In the genomic region with DNA sequence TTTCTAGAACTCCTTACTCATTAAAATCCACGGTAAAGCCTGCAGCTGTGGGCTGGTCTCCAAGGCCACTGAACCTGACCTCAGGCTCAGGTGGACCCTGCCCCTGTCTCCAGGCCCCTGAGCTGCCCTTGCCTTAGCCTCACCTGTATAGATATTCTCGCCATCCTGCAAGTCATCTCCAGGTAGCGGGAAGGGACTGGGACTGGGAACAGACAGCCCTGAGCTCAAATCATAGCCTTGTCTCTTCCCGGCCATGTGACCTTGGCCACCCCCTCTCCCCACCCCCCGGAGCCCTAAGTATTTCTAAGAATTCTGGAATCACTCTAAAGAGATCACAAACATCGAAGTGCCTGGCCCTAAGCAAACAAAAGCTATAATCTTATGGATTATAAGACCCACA, we compare ENCODE assay signal across 20 cellular contexts. TPM values are rescaled to one million over a fixed set of nuclear protein-coding genes. Genes with fewer than 3 reads are reported as not detected.
DNase-seq lines count a peak whose midpoint lies in the region; ATAC-seq and TF ChIP-seq lines count a peak whose summit lies in the region.
"Had no signal": no experiment of that assay in that cellular context is flagged by ENCODE, and none has a peak within 500 bp of the region (broad histone marks: within the 10 kb centered on the region; RNA-seq: fewer than 3 reads in every experiment).

No MANE protein-coding gene starts in this region.

- H3K36me3 ChIP-seq in neuronal stem cell (replicated peaks in 1 of 2; ENCODE audit: control insufficient read depth in 2 of 2, insufficient read depth in 2 of 2, low read length in 2 of 2) = no peaks in the 10 kb centered on the region
- peaks cover 0 to 1% (median 0%) of the 10 kb centered on the region in 6 donors for H3K36me3 ChIP-seq in spleen
- no peaks in the 10 kb centered on the region for H3K36me3 ChIP-seq in sigmoid colon
- H3K36me3 ChIP-seq: BLaER1 had no signal

- no peak for TF ChIP-seq EP300 in sigmoid colon (IDR thresholded peaks at IDR 0.05)

- peak overlapping the region; percentile 21 for H3K23ac ChIP-seq in neuronal stem cell (ENCODE audit: low read depth, low read length, poor library complexity)

- no peak overlapping the region for H2BK5ac ChIP-seq in neuronal stem cell (ENCODE audit: low read length)

- H2BK15ac ChIP-seq in neuronal stem cell (ENCODE audit: low read length) = no peak overlapping the region

- H3K27me3 ChIP-seq in neuronal stem cell (ENCODE audit: control insufficient read depth in 3 of 3, insufficient read depth in 3 of 3, low read depth in 1 of 3, low read length in 3 of 3) (peaks cover 0 to 34% (median 0%) of the 10 kb centered on the region in 3 experiments), spleen (replicated peaks in 1 of 7) (peaks cover 0 to 17% (median 0%) of the 10 kb centered on the region in 7 donors), sigmoid colon (no peaks in the 10 kb centered on the region)
- H3K27me3 ChIP-seq: BLaER1 had no signal

- peaks cover 3% of the 10 kb centered on the region; the same call in 1 of the 2 replicates for H3K36me3 Mint-ChIP-seq in WTC11
- H3K36me3 Mint-ChIP-seq: CD14-positive monocyte had no signal

- H3K14ac ChIP-seq in neuronal stem cell (ENCODE audit: low read length) = no peak overlapping the region

- peaks cover 6% of the 10 kb centered on the region for H3K27me3 Mint-ChIP-seq in WTC11 (ENCODE audit: low read depth)

- no peak for TF ChIP-seq POLR2A in spleen (IDR thresholded peaks at IDR 0.05)
- TF ChIP-seq POLR2A in sigmoid colon (IDR thresholded peaks at IDR 0.05) = no peak

- no peak overlapping the region for H4K91ac ChIP-seq in neuronal stem cell (ENCODE audit: low read depth, low read length, poor library complexity)

- peaks cover 5% of the 10 kb centered on the region in 2 donors for H3K4me1 ChIP-seq in neuronal stem cell (ENCODE audit: control insufficient read depth in 2 of 2, insufficient read depth in 1 of 2, low read depth in 1 of 2, low read length in 2 of 2)
- peaks cover 17 to 78% (median 51%) of the 10 kb centered on the region in 6 donors for H3K4me1 ChIP-seq in spleen
- H3K4me1 ChIP-seq in sigmoid colon = peaks cover 0 to 51% (median 33%) of the 10 kb centered on the region in 4 donors

- no peak overlapping the region for H3K4ac ChIP-seq in neuronal stem cell (ENCODE audit: low read length)

- H4K8ac ChIP-seq in neuronal stem cell (ENCODE audit: low read depth, low read length) = no peak overlapping the region

- CTCF ChIA-PET in WTC11 (lab: Charles Lee) = interaction anchor here (0.7 to 1.0 kb wide), 2 partner anchors 30 to 36 kb away, joined by 3 to 4 read pairs; no protein-coding TSS in a partner anchor

- H3K9me3 Mint-ChIP-seq in WTC11 = peaks cover 9% of the 10 kb centered on the region

- no peak for ATAC-seq in Right ventricle myocardium inferior
- no peak for ATAC-seq in left cardiac atrium
- no peak for ATAC-seq in WTC11

- no peak overlapping the region for H2BK12ac ChIP-seq in neuronal stem cell (ENCODE audit: low read length)

- H2AK5ac ChIP-seq in neuronal stem cell (ENCODE audit: low read depth, low read length) = no peak overlapping the region

- POLR2A ChIA-PET in WTC11 (lab: Charles Lee) = interaction anchor here (0.5 kb wide), 1 partner anchor 249 kb away, joined by 9 read pairs; no protein-coding TSS in a partner anchor

- peak; percentile 23 for DNase-seq in Right ventricle myocardium inferior (ENCODE audit: missing footprints)
- no peak for DNase-seq in left cardiac atrium
- DNase-seq in WTC11 (ENCODE audit: low spot score) = no peak
- no peak for DNase-seq in neuronal stem cell (ENCODE audit: low spot score)
- DNase-seq in spleen = no peak
- no peak for DNase-seq in activated gamma-delta T cell (lab: John Stamatoyannopoulos, UW)
- DNase-seq in NCI-H1930 (lab: John Stamatoyannopoulos, UW) = no peak
- DNase-seq in sigmoid colon = no peak
- DNase-seq: 8988T; CD4-positive, alpha-beta memory T cell; DMS153; DMS79; GDM1; GOT3; H9; IMR-90 had no signal

- peaks cover 5% of the 10 kb centered on the region for H3K4me1 Mint-ChIP-seq in WTC11
- H3K4me1 Mint-ChIP-seq: CD14-positive monocyte; CD4-positive, alpha-beta memory T cell had no signal

- H3K27ac ChIP-seq in neuronal stem cell (replicated peaks; ENCODE audit: low read length) = no peak overlapping the region
- peak overlapping the region in 5 of 8 donors; percentile 44 to 79 (median 74) for H3K27ac ChIP-seq in spleen
- no peak overlapping the region for H3K27ac ChIP-seq in sigmoid colon
- H3K27ac ChIP-seq: BLaER1, HL-60 had no signal

- H3K4me3 Mint-ChIP-seq in WTC11 = no peak overlapping the region
- H3K4me3 Mint-ChIP-seq: CD14-positive monocyte; CD4-positive, alpha-beta memory T cell; H9 had no signal

- H3K4me2 ChIP-seq in neuronal stem cell (ENCODE audit: insufficient read depth, low read length, poor library complexity, severe bottlenecking) = no peak overlapping the region
- H3K4me2 ChIP-seq: BLaER1 had no signal

- H3K9ac ChIP-seq in neuronal stem cell (ENCODE audit: low read depth, low read length, poor library complexity) = no peak overlapping the region
- H3K9ac ChIP-seq: BLaER1 had no signal

- intact Hi-C loops in Right ventricle myocardium inferior (cut with DNase I) (no loop called here), left cardiac atrium (cut with DNase I) (no loop called here), spleen (cut with DNase I; ENCODE audit: low total_unique reads) (no loop called here), sigmoid colon (cut with DNase I) (no loop called here)

- no peak overlapping the region for H3K27ac Mint-ChIP-seq in WTC11
- H3K27ac Mint-ChIP-seq: CD14-positive monocyte; CD4-positive, alpha-beta memory T cell had no signal

- H3K9me3 ChIP-seq in neuronal stem cell (replicated peaks in 1 of 2; ENCODE audit: control insufficient read depth in 2 of 2, insufficient read depth in 1 of 2, low read depth in 1 of 2, low read length in 2 of 2) (peaks cover 0 to 2% of the 10 kb centered on the region in 2 donors), spleen (peaks cover 0 to 10% (median 3%) of the 10 kb centered on the region in 8 donors), sigmoid colon (no peaks in the 10 kb centered on the region)

- no peak for TF ChIP-seq CTCF in WTC11 (IDR thresholded peaks at IDR 0.05)
- no peak for TF ChIP-seq CTCF in spleen (IDR thresholded peaks at IDR 0.05 in 8 of 11, conservative IDR thresholded peaks at IDR 0.05 in 3 of 11)
- TF ChIP-seq CTCF in sigmoid colon (IDR thresholded peaks at IDR 0.05) = no peak

- no peaks in the 10 kb centered on the region for H3K79me1 ChIP-seq in neuronal stem cell (ENCODE audit: low read depth, low read length)

- H2BK120ac ChIP-seq in neuronal stem cell (ENCODE audit: low read depth, low read length) = no peak overlapping the region

- H3K4me3 ChIP-seq in neuronal stem cell (ENCODE audit: low read length in 2 of 2) (no peak overlapping the region), spleen (no peak overlapping the region), sigmoid colon (no peak overlapping the region)
- H3K4me3 ChIP-seq: BLaER1 had no signal

- no peak overlapping the region for H3K18ac ChIP-seq in neuronal stem cell (ENCODE audit: low read length)

- no CpG with 5 or more reads among the region's 6 CpGs for WGBS in neuronal stem cell (ENCODE audit: extremely low coverage in 2 of 2, insufficient read length in 2 of 2, insufficient replicate concordance in 1 of 2), 2 donors
- WGBS in spleen, 5 donors = 54 to 82% (median 75%) methylated on average over 6 of the region's 6 CpGs
- WGBS in sigmoid colon, 2 donors = 77 to 80% methylated on average over 6 of the region's 6 CpGs

- no peak overlapping the region for H2AFZ ChIP-seq in neuronal stem cell (ENCODE audit: low read length)

TF ChIP-seq in WTC11, 78 proteins besides CTCF, POLR2A, EP300 and RAD21:
- TF ChIP-seq, protein P1, sequence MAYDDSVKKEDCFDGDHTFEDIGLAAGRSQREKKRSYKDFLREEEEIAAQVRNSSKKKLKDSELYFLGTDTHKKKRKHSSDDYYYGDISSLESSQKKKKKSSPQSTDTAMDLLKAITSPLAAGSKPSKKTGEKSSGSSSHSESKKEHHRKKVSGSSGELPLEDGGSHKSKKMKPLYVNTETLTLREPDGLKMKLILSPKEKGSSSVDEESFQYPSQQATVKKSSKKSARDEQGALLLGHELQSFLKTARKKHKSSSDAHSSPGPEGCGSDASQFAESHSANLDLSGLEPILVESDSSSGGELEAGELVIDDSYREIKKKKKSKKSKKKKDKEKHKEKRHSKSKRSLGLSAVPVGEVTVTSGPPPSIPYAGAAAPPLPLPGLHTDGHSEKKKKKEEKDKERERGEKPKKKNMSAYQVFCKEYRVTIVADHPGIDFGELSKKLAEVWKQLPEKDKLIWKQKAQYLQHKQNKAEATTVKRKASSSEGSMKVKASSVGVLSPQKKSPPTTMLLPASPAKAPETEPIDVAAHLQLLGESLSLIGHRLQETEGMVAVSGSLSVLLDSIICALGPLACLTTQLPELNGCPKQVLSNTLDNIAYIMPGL (CRISPR knock-in tag; IDR thresholded peaks at IDR 0.05) = no peak
- TF ChIP-seq, protein P2, sequence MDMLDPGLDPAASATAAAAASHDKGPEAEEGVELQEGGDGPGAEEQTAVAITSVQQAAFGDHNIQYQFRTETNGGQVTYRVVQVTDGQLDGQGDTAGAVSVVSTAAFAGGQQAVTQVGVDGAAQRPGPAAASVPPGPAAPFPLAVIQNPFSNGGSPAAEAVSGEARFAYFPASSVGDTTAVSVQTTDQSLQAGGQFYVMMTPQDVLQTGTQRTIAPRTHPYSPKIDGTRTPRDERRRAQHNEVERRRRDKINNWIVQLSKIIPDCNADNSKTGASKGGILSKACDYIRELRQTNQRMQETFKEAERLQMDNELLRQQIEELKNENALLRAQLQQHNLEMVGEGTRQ (CRISPR knock-in tag; IDR thresholded peaks at IDR 0.05) = peak; percentile 50
- TF ChIP-seq ZNF317 (CRISPR knock-in tag; IDR thresholded peaks at IDR 0.05; ENCODE audit: borderline replicate concordance, low read depth) = no peak

RNA-seq across cellular contexts. Expression of gene ABLIM2, which starts 17.7 kb away (rescaled TPM):
- total RNA-seq in Right ventricle myocardium inferior (24.9 TPM), left cardiac atrium (10 to 100 TPM; 14.3 to 23.1 TPM), WTC11 (2021) (2.6 to 3.9 TPM (median 2.8 TPM) in 3 replicates), spleen (100 to 1,000 TPM in 4 of 7 donors, 10 to 100 TPM in 3; 41.8 to 127 (median 100) TPM), sigmoid colon (1 to 10 TPM; 3.1 to 8.9 (median 5.6) TPM)
- polyA plus RNA-seq in neuronal stem cell (2013, experiment 1 of 2) = 0.78 TPM
- 0.93 TPM for polyA plus RNA-seq in neuronal stem cell (2013, experiment 2 of 2)
- polyA plus RNA-seq in spleen (10 to 100 TPM; 11.8 to 49.8 (median 26.6) TPM), sigmoid colon (10 to 100 TPM in 2 of 3 donors, 1 to 10 TPM in 1; 7.4 to 15.0 (median 11.3) TPM)
- polyA plus RNA-seq: AG04450, CD14-positive monocyte had no signal

RNA-seq across cellular contexts. Expression of gene SH3TC1, which starts 58.2 kb away (rescaled TPM):
- total RNA-seq in Right ventricle myocardium inferior (11.2 TPM), left cardiac atrium (10 to 100 TPM; 11.7 to 30.9 TPM), WTC11 (2021) (0.42 to 0.64 TPM (median 0.55 TPM) in 3 replicates), spleen (100 to 1,000 TPM in 1 of 7 donors, 10 to 100 TPM in 6; 58.0 to 157 (median 69.4) TPM), sigmoid colon (10 to 100 TPM in 1 of 4 donors, 1 to 10 TPM in 3; 6.4 to 24.4 (median 8.3) TPM)
- 0.13 TPM for polyA plus RNA-seq in neuronal stem cell (2013, experiment 1 of 2)
- 0.08 TPM for polyA plus RNA-seq in neuronal stem cell (2013, experiment 2 of 2)
- polyA plus RNA-seq in spleen (10 to 100 TPM; 23.3 to 43.7 (median 23.5) TPM), sigmoid colon (10 to 100 TPM in 1 of 3 donors, 1 to 10 TPM in 2; 3.0 to 14.2 (median 3.7) TPM)

Comparison
In these comparisons a context has a peak if more than half of its experiments do, and no peak if none do; other contexts are left out.
1. H3K27ac ChIP-seq: peak in spleen (5 of 8); none in neuronal stem cell (single experiment) and sigmoid colon (0 of 4).